Comparison of ENCODE assay signal across 26 cellular contexts in the genomic region with DNA sequence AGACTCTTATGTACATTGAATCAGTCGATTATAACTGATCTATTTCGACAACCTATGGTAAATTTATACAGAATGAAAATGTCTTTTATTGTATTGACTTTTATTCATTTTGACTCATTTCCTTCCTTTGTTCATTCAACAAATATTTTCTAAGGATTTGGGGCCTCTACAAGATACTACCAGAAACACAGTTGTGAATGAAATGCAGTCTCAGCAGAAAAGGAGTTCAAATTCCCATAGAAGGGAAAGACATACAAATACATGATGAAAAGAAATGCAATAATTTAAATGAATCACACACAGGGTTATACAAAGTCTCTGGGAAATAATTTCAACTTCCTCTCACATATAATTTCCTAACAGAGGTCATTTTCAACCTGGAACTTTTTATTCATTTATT.
DNase-seq lines count a peak whose midpoint lies in the region; ATAC-seq, FAIRE-seq and TF ChIP-seq lines count a peak whose summit lies in the region.
"Had no signal": no experiment of that assay in that cellular context is flagged by ENCODE, and none has a peak within 500 bp of the region (broad histone marks: within the 10 kb centered on the region; RNA-seq: fewer than 3 reads in every experiment).

No MANE protein-coding gene starts in this region.

- ATAC-seq in A549 (no peak), GM18520 (IDR thresholded peaks at IDR 0.05; ENCODE audit: unreplicated experiment) (no peak)
- ATAC-seq: GM12878, HCT116 had no signal

- no peaks in the 10 kb centered on the region for H3K4me1 ChIP-seq in A549

- H3K4me2 ChIP-seq in A549, result no peak overlapping the region

- no peaks in the 10 kb centered on the region for H3K36me3 Mint-ChIP-seq in activated CD4-positive, alpha-beta T cell treated with anti-CD3 and anti-CD28 coated beads, Interleukin-2, amount 10 ng/mL, durations not matched to agents 7 days and 5 days (ENCODE audit: low read depth)
- H3K36me3 Mint-ChIP-seq: CD4-positive, alpha-beta memory T cell had no signal

- TF ChIP-seq POLR2A in A549 (IDR thresholded peaks at IDR 0.05; ENCODE audit: low read length), result no peak

- no peak overlapping the region for H3K9ac ChIP-seq in SK-N-MC (ENCODE audit: insufficient read length)

- H3K9me3 ChIP-seq in A549 (no peaks in the 10 kb centered on the region), SK-N-MC (ENCODE audit: low read depth, low read length) (no peaks in the 10 kb centered on the region)
- H3K9me3 ChIP-seq: MG63 had no signal

- POLR2A ChIA-PET in A549 (lab: Yijun Ruan, JAX), result no interaction called here
- POLR2A ChIA-PET in activated CD4-positive, alpha-beta T cell treated with anti-CD3 and anti-CD28 coated beads, Interleukin-2, amount 10 ng/mL, durations not matched to agents 7 days and 5 days (lab: Charles Lee), result no interaction called here

- TF ChIP-seq CTCF in A549 (IDR thresholded peaks at IDR 0.05), result no peak

- no peak for DNase-seq in A549 (ENCODE audit: low read depth in 1 of 2, low spot score in 1 of 2)
- DNase-seq in HT1080 (ENCODE audit: low read depth), result peak; percentile 17
- no peak for DNase-seq in SK-N-MC (ENCODE audit: low read depth, low spot score)
- DNase-seq in fibroblast of peridontal ligament (ENCODE audit: extremely low read depth), result peak; percentile 17
- no peak for DNase-seq in activated CD4-positive, alpha-beta T cell treated with anti-CD3 and anti-CD28 coated beads, Interleukin-2, amount 10 ng/mL, durations not matched to agents 7 days and 5 days
- DNase-seq in NCI-H1092 (lab: John Stamatoyannopoulos, UW), result no peak
- DNase-seq in T1000 (lab: John Stamatoyannopoulos, UW), result no peak
- DNase-seq: C1 segment of cervical spinal cord; CD4-positive, alpha-beta memory T cell; COR-L47; DMS53; GDM1; KBM-7; MG63; NCI-H1694; NCI-H2081 treated with DMSO at 0.1 percent for 48 hours; NCI-H2171 treated with DMSO at 0.1 percent for 48 hours; NCI-H345; NCI-H524; NCI-H748 treated with DMSO at 0.1 percent for 48 hours; RPMI8226; SHP77 had no signal

- H3K27me3 Mint-ChIP-seq in activated CD4-positive, alpha-beta T cell treated with anti-CD3 and anti-CD28 coated beads, Interleukin-2, amount 10 ng/mL, durations not matched to agents 7 days and 5 days, result no peaks in the 10 kb centered on the region

- no peak overlapping the region for H3K4me3 Mint-ChIP-seq in activated CD4-positive, alpha-beta T cell treated with anti-CD3 and anti-CD28 coated beads, Interleukin-2, amount 10 ng/mL, durations not matched to agents 7 days and 5 days
- H3K4me3 Mint-ChIP-seq: CD4-positive, alpha-beta memory T cell had no signal

- TF ChIP-seq EP300 in A549 (IDR thresholded peaks at IDR 0.05), result no peak

- no peak overlapping the region for H3K4me3 ChIP-seq in A549
- no peak overlapping the region for H3K4me3 ChIP-seq in SK-N-MC
- H3K4me3 ChIP-seq: GM12878, MG63 had no signal

- H3K27ac ChIP-seq in A549, result no peak overlapping the region
- H3K27ac ChIP-seq in SK-N-MC, result peak overlapping the region; percentile 18; the same call in 1 of the 2 replicates
- H3K27ac ChIP-seq: HL-60 had no signal

- no peak overlapping the region for H3K27ac Mint-ChIP-seq in activated CD4-positive, alpha-beta T cell treated with anti-CD3 and anti-CD28 coated beads, Interleukin-2, amount 10 ng/mL, durations not matched to agents 7 days and 5 days
- H3K27ac Mint-ChIP-seq: CD4-positive, alpha-beta memory T cell had no signal

- no peaks in the 10 kb centered on the region for H3K36me3 ChIP-seq in SK-N-MC (ENCODE audit: insufficient read depth, low read length)
- H3K36me3 ChIP-seq: MG63 had no signal

- no peak for TF ChIP-seq RAD21 in A549 (conservative IDR thresholded peaks at IDR 0.05 in 1 of 2, IDR thresholded peaks at IDR 0.05 in 1 of 2)

- no peaks in the 10 kb centered on the region for H3K4me1 Mint-ChIP-seq in activated CD4-positive, alpha-beta T cell treated with anti-CD3 and anti-CD28 coated beads, Interleukin-2, amount 10 ng/mL, durations not matched to agents 7 days and 5 days
- H3K4me1 Mint-ChIP-seq: CD4-positive, alpha-beta memory T cell had no signal

- no peaks in the 10 kb centered on the region for H3K9me3 Mint-ChIP-seq in activated CD4-positive, alpha-beta T cell treated with anti-CD3 and anti-CD28 coated beads, Interleukin-2, amount 10 ng/mL, durations not matched to agents 7 days and 5 days

- WGBS in A549 (ENCODE audit: missing lambda C conversion rate), result 78% methylated on average over 2 of the region's 2 CpGs

- CTCF ChIA-PET in A549 (lab: Yijun Ruan, JAX), result no interaction called here
- CTCF ChIA-PET in activated CD4-positive, alpha-beta T cell treated with anti-CD3 and anti-CD28 coated beads, Interleukin-2, amount 10 ng/mL, durations not matched to agents 7 days and 5 days (lab: Charles Lee), result no interaction called here

- peak; percentile 51 for FAIRE-seq in A549 (lab: Jason Lieb, UNC)
- FAIRE-seq: GM12878 had no signal

TF ChIP-seq in A549, 52 proteins besides CTCF, POLR2A, EP300 and RAD21:
- TF ChIP-seq MAFK (IDR thresholded peaks at IDR 0.05; ENCODE audit: partially characterized antibody) (peak; percentile 76), RCOR1 (IDR thresholded peaks at IDR 0.05; ENCODE audit: low read depth, low read length) (no peak)

Comparison
In these comparisons a context has a peak if more than half of its experiments do, and no peak if none do; other contexts are left out.
1. DNase-seq: peak in HT1080 (single experiment) and fibroblast of peridontal ligament (single experiment); none in A549 (0 of 2), SK-N-MC (single experiment), activated CD4-positive, alpha-beta T cell treated with anti-CD3 and anti-CD28 coated beads, Interleukin-2, amount 10 ng/mL, durations not matched to agents 7 days and 5 days (single experiment), NCI-H1092 (single experiment) and T1000 (single experiment).